Comparison of ENCODE assay signal across 18 cellular contexts in the genomic region with DNA sequence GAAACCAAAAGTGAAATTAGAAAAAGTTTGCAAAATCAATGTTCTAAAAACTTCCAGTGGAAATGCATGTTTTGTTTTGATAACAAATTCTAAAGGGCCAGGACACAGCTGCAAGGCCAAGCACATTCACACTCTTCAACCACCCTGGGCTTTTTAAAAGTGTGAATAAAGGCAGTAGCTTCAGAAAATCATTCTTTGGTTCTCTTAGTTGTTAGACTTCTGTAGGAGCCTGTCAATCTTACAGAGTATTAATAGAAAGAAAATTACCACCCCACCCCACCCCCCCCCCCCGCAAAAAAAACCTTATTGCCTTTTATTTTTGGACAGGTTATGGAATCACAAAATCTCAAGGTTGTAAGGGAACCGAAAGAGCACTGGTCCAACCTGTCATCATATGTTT.
"Had no signal": no experiment of that assay in that cellular context is flagged by ENCODE, and none has a peak within 500 bp of the region (broad histone marks: within the 10 kb centered on the region; RNA-seq: fewer than 3 reads in every experiment).

No MANE protein-coding gene starts in this region.

- H3K4me2 ChIP-seq: SK-N-SH had no signal

- DNase-seq: KBM-7, MV-4-11, NCI-H1048, NCI-H1105, NCI-H1417, NCI-H1436 treated with DMSO at 0.1 percent for 48 hours, NCI-H1694, NCI-H187 treated with DMSO at 0.1 percent for 48 hours, NCI-H2029 treated with DMSO at 0.1 percent for 48 hours, NCI-H2227 treated with DMSO at 0.1 percent for 48 hours, NCI-H524, NCI-H526 treated with DMSO at 0.1 percent for 48 hours, NCI-H748 treated with DMSO at 0.1 percent for 48 hours, RPMI8226, SHP77, SK-N-SH, SW 1271 had no signal

- FAIRE-seq: RCC 7860 had no signal

- H3K9me3 ChIP-seq: SK-N-SH had no signal

- H3K9ac ChIP-seq: SK-N-SH had no signal
